ENCODE assay signal across 19 cellular contexts in genomic region chr22:37147186-37147990, GRCh38. TPM values are rescaled to one million over a fixed set of nuclear protein-coding genes. Genes with fewer than 3 reads are reported as not detected.
A peak's percentile ranks its signal among the peaks of the same experiment; 100 is the strongest.
DNase-seq lines count a peak whose midpoint lies in the region; ATAC-seq lines count a peak whose summit lies in the region.
"Had no signal": no experiment of that assay in that cellular context is flagged by ENCODE, and none has a peak within 500 bp of the region (broad histone marks: within the 10 kb centered on the region; RNA-seq: fewer than 3 reads in every experiment).

No MANE protein-coding gene starts in this region.

- H3K9ac ChIP-seq in duodenal mucosa (ENCODE audit: low read depth in 1 of 2, low read length in 2 of 2), result peak overlapping the region in 1 of 2 donors; percentile 32

- H3K27ac Mint-ChIP-seq in activated CD4-positive, alpha-beta memory T cell treated with anti-CD3 and anti-CD28 coated beads, Interleukin-2, amount 10 ng/mL, durations not matched to agents 7 days and 5 days, result peak overlapping the region; percentile 89
- H3K27ac Mint-ChIP-seq in stimulated activated memory B cell treated with anti-CD40 and anti-IgM and Interleukin-4, amounts not matched to agents 10 μg/mL and 1 μg/mL and 100 μg/mL, for 72 hours, result no peak overlapping the region
- H3K27ac Mint-ChIP-seq: memory B cell had no signal

- H3K27me3 Mint-ChIP-seq in activated CD4-positive, alpha-beta memory T cell treated with anti-CD3 and anti-CD28 coated beads, Interleukin-2, amount 10 ng/mL, durations not matched to agents 7 days and 5 days, result no peaks in the 10 kb centered on the region
- H3K27me3 Mint-ChIP-seq in stimulated activated memory B cell treated with anti-CD40 and anti-IgM and Interleukin-4, amounts not matched to agents 10 μg/mL and 1 μg/mL and 100 μg/mL, for 72 hours, result peaks cover 32% of the 10 kb centered on the region

- POLR2A ChIA-PET in activated CD4-positive, alpha-beta memory T cell treated with anti-CD3 and anti-CD28 coated beads, Interleukin-2, amount 10 ng/mL, durations not matched to agents 7 days and 5 days (lab: Charles Lee), result interaction anchor here (1.0 to 25.9 kb wide), 10 partner anchors 9 to 96 kb away, joined by 3 to 502 read pairs (median 26); partner anchors contain the start of gene RAC2

- H3K36me3 ChIP-seq in duodenal mucosa (ENCODE audit: control insufficient read depth in 1 of 2, insufficient read depth in 2 of 2, low read length in 2 of 2), result no peaks in the 10 kb centered on the region

- DNase-seq in activated naive CD4-positive, alpha-beta T cell treated with Interleukin-2 at 50 U/mL for 16 hours, result peak; percentile 45
- DNase-seq in activated naive CD4-positive, alpha-beta T cell treated with anti-CD3 and anti-CD28 coated beads, Interleukin-2, amount 50 U/mL, for 16 hours, result no peak
- no peak for DNase-seq in activated CD4-positive, alpha-beta memory T cell treated with anti-CD3 and anti-CD28 coated beads, Interleukin-2, amount 10 ng/mL, durations not matched to agents 7 days and 5 days
- DNase-seq in retina, result no peak
- no peak for DNase-seq in HT-29 (ENCODE audit: low spot score)
- DNase-seq: activated gamma-delta T cell, DMS53, foreskin fibroblast, NCI-H2029 treated with DMSO at 0.1 percent for 48 hours, NCI-H69, occipital lobe, substantia nigra had no signal

- H3K4me1 Mint-ChIP-seq in activated CD4-positive, alpha-beta memory T cell treated with anti-CD3 and anti-CD28 coated beads, Interleukin-2, amount 10 ng/mL, durations not matched to agents 7 days and 5 days, result peaks cover 72% of the 10 kb centered on the region
- peaks cover 34% of the 10 kb centered on the region for H3K4me1 Mint-ChIP-seq in stimulated activated memory B cell treated with anti-CD40 and anti-IgM and Interleukin-4, amounts not matched to agents 10 μg/mL and 1 μg/mL and 100 μg/mL, for 72 hours

- peak overlapping the region; percentile 98 for H3K4me3 Mint-ChIP-seq in activated CD4-positive, alpha-beta memory T cell treated with anti-CD3 and anti-CD28 coated beads, Interleukin-2, amount 10 ng/mL, durations not matched to agents 7 days and 5 days
- peak overlapping the region; percentile 18 for H3K4me3 Mint-ChIP-seq in stimulated activated memory B cell treated with anti-CD40 and anti-IgM and Interleukin-4, amounts not matched to agents 10 μg/mL and 1 μg/mL and 100 μg/mL, for 72 hours
- H3K4me3 Mint-ChIP-seq: memory B cell had no signal

- peak overlapping the region; percentile 36 to 50 for H3K4me3 ChIP-seq in duodenal mucosa (ENCODE audit: low read depth in 1 of 2, low read length in 2 of 2)
- H3K4me3 ChIP-seq: smooth muscle cell had no signal

- H3K4me1 ChIP-seq in duodenal mucosa (ENCODE audit: control insufficient read depth in 1 of 2, insufficient read depth in 2 of 2, low read length in 2 of 2), result no peaks in the 10 kb centered on the region

- ATAC-seq in stimulated activated memory B cell treated with anti-CD40 and anti-IgM and Interleukin-4, amounts not matched to agents 10 μg/mL and 1 μg/mL and 100 μg/mL, for 72 hours, result no peak
- ATAC-seq in GM19324 (IDR thresholded peaks at IDR 0.05; ENCODE audit: low FRiP score, unreplicated experiment), result no peak
- ATAC-seq: Panc1 had no signal

- peaks cover 9% of the 10 kb centered on the region for H3K9me3 Mint-ChIP-seq in activated CD4-positive, alpha-beta memory T cell treated with anti-CD3 and anti-CD28 coated beads, Interleukin-2, amount 10 ng/mL, durations not matched to agents 7 days and 5 days
- no peaks in the 10 kb centered on the region for H3K9me3 Mint-ChIP-seq in stimulated activated memory B cell treated with anti-CD40 and anti-IgM and Interleukin-4, amounts not matched to agents 10 μg/mL and 1 μg/mL and 100 μg/mL, for 72 hours

- no peaks in the 10 kb centered on the region for H3K9me3 ChIP-seq in duodenal mucosa (ENCODE audit: control insufficient read depth in 1 of 2, low read length in 2 of 2)

- H3K36me3 Mint-ChIP-seq in activated CD4-positive, alpha-beta memory T cell treated with anti-CD3 and anti-CD28 coated beads, Interleukin-2, amount 10 ng/mL, durations not matched to agents 7 days and 5 days (ENCODE audit: low read depth), result peaks cover 85% of the 10 kb centered on the region
- peaks cover 5% of the 10 kb centered on the region for H3K36me3 Mint-ChIP-seq in stimulated activated memory B cell treated with anti-CD40 and anti-IgM and Interleukin-4, amounts not matched to agents 10 μg/mL and 1 μg/mL and 100 μg/mL, for 72 hours

- no peak overlapping the region for H3K27ac ChIP-seq in duodenal mucosa (ENCODE audit: low read depth, low read length)

- no peaks in the 10 kb centered on the region for H3K27me3 ChIP-seq in duodenal mucosa (ENCODE audit: control insufficient read depth in 1 of 2, insufficient read depth in 2 of 2, low read length in 2 of 2)

- CTCF ChIA-PET in activated CD4-positive, alpha-beta memory T cell treated with anti-CD3 and anti-CD28 coated beads, Interleukin-2, amount 10 ng/mL, durations not matched to agents 7 days and 5 days (lab: Charles Lee), result interaction anchor here (0.6 to 8.6 kb wide), 14 partner anchors 9 to 290 kb away, joined by 3 to 113 read pairs (median 4); no protein-coding TSS in a partner anchor

RNA-seq across cellular contexts. Expression of gene IL2RB, which starts 2.3 kb away (rescaled TPM):
- total RNA-seq in activated CD4-positive, alpha-beta memory T cell treated with anti-CD3 and anti-CD28 coated beads, Interleukin-2, amount 10 ng/mL, durations not matched to agents 7 days and 5 days, result 100 to 1,000 TPM; 320 to 323 TPM
- total RNA-seq in HT-29 (2014; rRNA removed; shearing (Covaris generic)), result not detected in 2 replicates
- total RNA-seq: occipital lobe had no signal

RNA-seq across cellular contexts. Expression of gene TMPRSS6, which starts 37.9 kb away (rescaled TPM):
- total RNA-seq in activated CD4-positive, alpha-beta memory T cell treated with anti-CD3 and anti-CD28 coated beads, Interleukin-2, amount 10 ng/mL, durations not matched to agents 7 days and 5 days, result 10 to 100 TPM; 14.0 to 14.7 TPM
- not detected in 2 replicates for total RNA-seq in HT-29 (2014; rRNA removed; shearing (Covaris generic))
- total RNA-seq: cardiac septum, occipital lobe, smooth muscle cell had no signal

RNA-seq across cellular contexts. Expression of gene C1QTNF6, which starts 40.7 kb away (rescaled TPM):
- total RNA-seq in activated CD4-positive, alpha-beta memory T cell treated with anti-CD3 and anti-CD28 coated beads, Interleukin-2, amount 10 ng/mL, durations not matched to agents 7 days and 5 days, result 10 to 100 TPM; 10.2 to 10.3 TPM
- total RNA-seq in HT-29 (2014; rRNA removed; shearing (Covaris generic)), result 7.1 and 8.3 TPM in 2 replicates

Comparison
In these comparisons a context has a peak if more than half of its experiments do, and no peak if none do; other contexts are left out.
1. RNA of gene IL2RB, which starts 2.3 kb away (total RNA-seq): 320 to 323 TPM in activated CD4-positive, alpha-beta memory T cell treated with anti-CD3 and anti-CD28 coated beads, Interleukin-2, amount 10 ng/mL, durations not matched to agents 7 days and 5 days; not detected in HT-29; every median in the first group is over 100 times any median in the second.
2. RNA of gene TMPRSS6, which starts 37.9 kb away (total RNA-seq): 14.0 to 14.7 TPM in activated CD4-positive, alpha-beta memory T cell treated with anti-CD3 and anti-CD28 coated beads, Interleukin-2, amount 10 ng/mL, durations not matched to agents 7 days and 5 days; not detected in HT-29; every median in the first group is over 10 times any median in the second.